In genomic region chr1:100352267-100353072, GRCh38 we compare ENCODE assay signal across 1 cellular context.
A peak's percentile ranks its signal among the peaks of the same experiment; 100 is the strongest.
TF ChIP-seq lines count a peak whose summit lies in the region.

TSS of gene CDC14A (plus strand) at chr1:100352506. CDS start at chr1:100352955, 449 bp downstream.

TF ChIP-seq in HepG2, 621 proteins besides CTCF, POLR2A, EP300 and RAD21 (continued from another document):
- TF ChIP-seq ZFP91 (CRISPR knock-in tag; IDR thresholded peaks at IDR 0.05; ENCODE audit: borderline replicate concordance) (peak; percentile 99), NFYC (CRISPR knock-in tag; IDR thresholded peaks at IDR 0.05) (peak; percentile 56; the same call in 1 of the 2 replicates), ZBTB14 (CRISPR knock-in tag; IDR thresholded peaks at IDR 0.05) (no peak), BCL3 (CRISPR knock-in tag; IDR thresholded peaks at IDR 0.05) (no peak), HNRNPL (IDR thresholded peaks at IDR 0.05; ENCODE audit: low read depth, low read length) (no peak), ZNF782 (CRISPR knock-in tag; IDR thresholded peaks at IDR 0.05; ENCODE audit: borderline replicate concordance) (no peak), NR0B2 (CRISPR knock-in tag; IDR thresholded peaks at IDR 0.05) (no peak), KLF12 (CRISPR knock-in tag; IDR thresholded peaks at IDR 0.05; ENCODE audit: borderline replicate concordance) (no peak), ZNF503 (CRISPR knock-in tag; IDR thresholded peaks at IDR 0.05) (no peak)
